Comparison of ENCODE assay signal across 17 cellular contexts in genomic region chr3:27616031-27616430, GRCh38.
"Had no signal": no experiment of that assay in that cellular context is flagged by ENCODE, and none has a peak within 500 bp of the region (broad histone marks: within the 10 kb centered on the region; RNA-seq: fewer than 3 reads in every experiment).

No MANE protein-coding gene starts in this region.

- DNase-seq: activated CD4-positive, alpha-beta T cell treated with anti-CD3 and anti-CD28 coated beads, Interleukin-2, amount 10 ng/mL, durations not matched to agents 24 days and 14 days; activated CD4-positive, CD25-positive, alpha-beta regulatory T cell; activated CD8-positive, alpha-beta memory T cell treated with anti-CD3 and anti-CD28 coated beads, Interleukin-2, amount 50 U/mL, for 4 hours; activated CD8-positive, alpha-beta T cell treated with anti-CD3 and anti-CD28 coated beads, Interleukin-2, amount 10 ng/mL, durations not matched to agents 7 days and 5 days; activated gamma-delta T cell; activated T-cell treated with anti-CD3 and anti-CD28 coated beads, Interleukin-2, amount 50 U/mL, for 48 hours; amniotic stem cell; body of pancreas; caudate nucleus; cortex of kidney; effector CD8-positive, alpha-beta T cell; gastrocnemius medialis; heart left ventricle; mesendoderm; psoas muscle; right lobe of liver; stimulated activated naive CD8-positive, alpha-beta T cell treated with anti-CD3 and anti-CD28 coated beads, Interleukin-15, amount 100 ng/mL, for 72 hours had no signal

- H3K27me3 ChIP-seq: body of pancreas, gastrocnemius medialis, heart left ventricle, right lobe of liver had no signal

- H3K4me3 ChIP-seq: body of pancreas, gastrocnemius medialis, heart left ventricle, psoas muscle, right lobe of liver had no signal

- H3K4me1 ChIP-seq: gastrocnemius medialis, psoas muscle, right lobe of liver had no signal

- ATAC-seq: activated CD8-positive, alpha-beta T cell treated with anti-CD3 and anti-CD28 coated beads, Interleukin-2, amount 10 ng/mL, durations not matched to agents 7 days and 5 days; body of pancreas; gastrocnemius medialis; heart left ventricle; psoas muscle; stimulated activated naive CD8-positive, alpha-beta T cell treated with anti-CD3 and anti-CD28 coated beads, Interleukin-15, amount 100 ng/mL, for 72 hours had no signal

- H3K36me3 ChIP-seq: gastrocnemius medialis, heart left ventricle, right lobe of liver had no signal

- H3K27ac ChIP-seq: body of pancreas, gastrocnemius medialis, heart left ventricle, psoas muscle, right lobe of liver had no signal
